ENCODE assay signal across 25 cellular contexts in the genomic region with DNA sequence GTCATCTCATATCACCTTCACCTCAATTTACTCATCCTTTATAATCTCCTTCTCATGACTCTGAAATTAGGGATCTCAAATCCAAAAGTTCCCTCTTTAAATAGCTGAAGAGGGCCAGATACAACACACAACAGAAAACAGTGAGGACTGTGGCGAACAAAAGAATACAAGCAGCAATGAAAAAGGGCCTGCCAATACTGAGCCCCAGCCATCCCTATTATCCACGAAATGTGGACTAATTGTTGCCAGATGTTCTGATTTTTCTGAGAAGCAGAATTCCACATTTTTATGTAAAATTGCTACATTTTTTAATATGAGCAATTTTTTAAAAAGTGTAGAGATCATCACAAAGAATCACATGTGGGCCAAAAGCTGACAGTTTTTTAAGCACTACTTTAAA.
DNase-seq lines count a peak whose midpoint lies in the region; ATAC-seq and TF ChIP-seq lines count a peak whose summit lies in the region.
"Had no signal": no experiment of that assay in that cellular context is flagged by ENCODE, and none has a peak within 500 bp of the region (broad histone marks: within the 10 kb centered on the region; RNA-seq: fewer than 3 reads in every experiment).

No MANE protein-coding gene starts in this region.

- H3K27me3 Mint-ChIP-seq in activated B cell treated with CpG ODN at 0.5 μM for 24 hours (no peaks in the 10 kb centered on the region), GM23338 (ENCODE audit: insufficient read depth, low read depth, poor library complexity) (peaks cover 1% of the 10 kb centered on the region)
- no peaks in the 10 kb centered on the region for H3K27me3 Mint-ChIP-seq in stimulated activated naive B cell treated with anti-CD40 and anti-IgM and Interleukin-4, amounts not matched to agents 10 μg/mL and 1 μg/mL and 100 μg/mL, for 72 hours
- H3K27me3 Mint-ChIP-seq: activated CD4-positive, alpha-beta T cell treated with anti-CD3 and anti-CD28 coated beads, Interleukin-2, amount 10 ng/mL, durations not matched to agents 24 days and 14 days; stimulated activated naive CD8-positive, alpha-beta T cell treated with anti-CD3 and anti-CD28 coated beads, Interleukin-15, amount 100 ng/mL, for 72 hours had no signal

- DNase-seq in GM23248 (peak; percentile 8), activated B cell treated with CpG ODN at 0.5 μM for 24 hours (no peak), fibroblast of the aortic adventitia (ENCODE audit: low read depth) (peak; percentile 51), NCI-H1436 (lab: John Stamatoyannopoulos, UW) (no peak), GM23338 (ENCODE audit: low spot score) (no peak)
- no peak for DNase-seq in stimulated activated naive B cell treated with anti-CD40 and anti-IgM and Interleukin-4, amounts not matched to agents 10 μg/mL and 1 μg/mL and 100 μg/mL, for 72 hours
- DNase-seq: activated T-cell treated with anti-CD3 and anti-CD28 coated beads, Interleukin-2, amount 50 U/mL, for 4 hours; adrenal gland; Calu3; DMS79 treated with DMSO at 0.1 percent for 48 hours; effector CD8-positive, alpha-beta T cell; GF-D8; left colon; mesendoderm; NCI-H1105; NCI-H2081; NCI-H226; NCI-H774; stimulated activated naive CD8-positive, alpha-beta T cell treated with anti-CD3 and anti-CD28 coated beads, Interleukin-15, amount 100 ng/mL, for 72 hours; transverse colon had no signal

- H3K36me3 Mint-ChIP-seq in activated B cell treated with CpG ODN at 0.5 μM for 24 hours (ENCODE audit: low read depth) (peaks cover 34% of the 10 kb centered on the region), GM23338 (ENCODE audit: low read depth) (peaks cover 45% of the 10 kb centered on the region)
- H3K36me3 Mint-ChIP-seq in stimulated activated naive B cell treated with anti-CD40 and anti-IgM and Interleukin-4, amounts not matched to agents 10 μg/mL and 1 μg/mL and 100 μg/mL, for 72 hours = peaks cover 23 to 49% of the 10 kb centered on the region in 2 donors

- peaks cover 8% of the 10 kb centered on the region; the same call in 1 of the 2 replicates for H3K36me3 ChIP-seq in GM23248 (ENCODE audit: low read depth)
- H3K36me3 ChIP-seq in GM23338 (ENCODE audit: insufficient read depth) = peaks cover 11% of the 10 kb centered on the region; the same call in 1 of the 2 replicates
- H3K36me3 ChIP-seq: adrenal gland had no signal

- CTCF ChIA-PET in activated B cell treated with CpG ODN at 0.5 μM for 24 hours (lab: Charles Lee) = interaction anchor here (2.6 kb wide), 1 partner anchor 32 kb away, joined by 6 read pairs; no protein-coding TSS in a partner anchor

- H3K9me3 ChIP-seq in GM23248 (ENCODE audit: low read depth) = no peaks in the 10 kb centered on the region
- H3K9me3 ChIP-seq: adrenal gland, neutrophil had no signal

- in situ Hi-C loops in GM23248 (cut with MboI) = no loop called here

- POLR2A ChIA-PET in activated B cell treated with CpG ODN at 0.5 μM for 24 hours (lab: Charles Lee) = no interaction called here

- peaks cover 9% of the 10 kb centered on the region for H3K9me3 Mint-ChIP-seq in activated B cell treated with CpG ODN at 0.5 μM for 24 hours
- peaks cover 2 to 6% of the 10 kb centered on the region in 2 donors for H3K9me3 Mint-ChIP-seq in stimulated activated naive B cell treated with anti-CD40 and anti-IgM and Interleukin-4, amounts not matched to agents 10 μg/mL and 1 μg/mL and 100 μg/mL, for 72 hours
- peaks cover 23% of the 10 kb centered on the region for H3K9me3 Mint-ChIP-seq in GM23338

- WGBS in GM23248 (ENCODE audit: low coverage in 1 of 2, low lambda C conversion rate in 2 of 2, missing lambda C conversion rate in 2 of 2), 2 experiments = 35 to 38% methylated on average over 2 of the region's 2 CpGs

- H3K27ac Mint-ChIP-seq in activated B cell treated with CpG ODN at 0.5 μM for 24 hours (peak overlapping the region; percentile 4), GM23338 (no peak overlapping the region)
- H3K27ac Mint-ChIP-seq in stimulated activated naive B cell treated with anti-CD40 and anti-IgM and Interleukin-4, amounts not matched to agents 10 μg/mL and 1 μg/mL and 100 μg/mL, for 72 hours = peak overlapping the region; percentile 25
- H3K27ac Mint-ChIP-seq: activated CD4-positive, alpha-beta T cell treated with anti-CD3 and anti-CD28 coated beads, Interleukin-2, amount 10 ng/mL, durations not matched to agents 24 days and 14 days; CD14-positive monocyte; stimulated activated naive CD8-positive, alpha-beta T cell treated with anti-CD3 and anti-CD28 coated beads, Interleukin-15, amount 100 ng/mL, for 72 hours had no signal

- H3K27ac ChIP-seq in GM23248 (no peak overlapping the region), GM23338 (ENCODE audit: low read depth) (no peak overlapping the region)
- H3K27ac ChIP-seq: neutrophil, transverse colon had no signal

- H3K27me3 ChIP-seq in GM23248 (replicated peaks; ENCODE audit: insufficient read depth) (no peaks in the 10 kb centered on the region), GM23338 (ENCODE audit: insufficient read depth) (no peaks in the 10 kb centered on the region)
- H3K27me3 ChIP-seq: adrenal gland, neutrophil, transverse colon had no signal

- H3K4me1 Mint-ChIP-seq in activated B cell treated with CpG ODN at 0.5 μM for 24 hours (peaks cover 12% of the 10 kb centered on the region), GM23338 (no peaks in the 10 kb centered on the region)
- H3K4me1 Mint-ChIP-seq in stimulated activated naive B cell treated with anti-CD40 and anti-IgM and Interleukin-4, amounts not matched to agents 10 μg/mL and 1 μg/mL and 100 μg/mL, for 72 hours = peaks cover 16 to 17% of the 10 kb centered on the region in 2 donors
- H3K4me1 Mint-ChIP-seq: CD14-positive monocyte had no signal

- no peak overlapping the region for H3K4me3 Mint-ChIP-seq in activated B cell treated with CpG ODN at 0.5 μM for 24 hours
- H3K4me3 Mint-ChIP-seq in stimulated activated naive B cell treated with anti-CD40 and anti-IgM and Interleukin-4, amounts not matched to agents 10 μg/mL and 1 μg/mL and 100 μg/mL, for 72 hours = no peak overlapping the region
- no peak overlapping the region for H3K4me3 Mint-ChIP-seq in GM23338
- H3K4me3 Mint-ChIP-seq: activated CD4-positive, alpha-beta T cell treated with anti-CD3 and anti-CD28 coated beads, Interleukin-2, amount 10 ng/mL, durations not matched to agents 24 days and 14 days; activated T-cell treated with anti-CD3 and anti-CD28 coated beads, Interleukin-2, amount 50 U/mL, for 4 hours; CD14-positive monocyte; stimulated activated naive CD8-positive, alpha-beta T cell treated with anti-CD3 and anti-CD28 coated beads, Interleukin-15, amount 100 ng/mL, for 72 hours had no signal

- no peak overlapping the region for H3K9ac ChIP-seq in GM23248

- no peak overlapping the region for H3K4me2 ChIP-seq in GM23248 (ENCODE audit: unreplicated experiment)
- H3K4me2 ChIP-seq in GM23338 = no peak overlapping the region

- H3K79me2 ChIP-seq in GM23248 (ENCODE audit: insufficient read depth) = peaks cover 98% of the 10 kb centered on the region
- H3K79me2 ChIP-seq in GM23338 (replicated peaks; ENCODE audit: insufficient read depth) = peaks cover 16% of the 10 kb centered on the region

- H4K20me1 ChIP-seq in GM23248 (ENCODE audit: insufficient read depth) (no peaks in the 10 kb centered on the region; the same call in 1 of the 2 replicates), GM23338 (replicated peaks; ENCODE audit: insufficient read depth) (no peaks in the 10 kb centered on the region)

- TF ChIP-seq CTCF in activated B cell treated with CpG ODN at 0.5 μM for 24 hours (IDR thresholded peaks at IDR 0.05) = no peak
- TF ChIP-seq CTCF in fibroblast of the aortic adventitia (IDR thresholded peaks at IDR 0.05; ENCODE audit: insufficient read depth, low read length) = no peak
- TF ChIP-seq CTCF in GM23338 (conservative IDR thresholded peaks at IDR 0.05; ENCODE audit: low read depth in 2 of 2) = no peak

- H3K4me3 ChIP-seq in GM23248 = no peak overlapping the region
- no peak overlapping the region for H3K4me3 ChIP-seq in fibroblast of the aortic adventitia (ENCODE audit: low read depth, low read length)
- H3K4me3 ChIP-seq in GM23338 = no peak overlapping the region
- H3K4me3 ChIP-seq: adrenal gland, transverse colon had no signal

- H3K4me1 ChIP-seq in GM23248 (ENCODE audit: insufficient read depth) (peaks cover 12% of the 10 kb centered on the region), GM23338 (ENCODE audit: insufficient read depth) (no peaks in the 10 kb centered on the region)

- no peak for ATAC-seq in activated B cell treated with CpG ODN at 0.5 μM for 24 hours (ENCODE audit: low read depth)
- no peak for ATAC-seq in stimulated activated naive B cell treated with anti-CD40 and anti-IgM and Interleukin-4, amounts not matched to agents 10 μg/mL and 1 μg/mL and 100 μg/mL, for 72 hours (replicated peaks)
- ATAC-seq in GM19467 (IDR thresholded peaks at IDR 0.05; ENCODE audit: unreplicated experiment) = no peak
- no peak for ATAC-seq in GM23338
- ATAC-seq: activated T-cell treated with anti-CD3 and anti-CD28 coated beads, Interleukin-2, amount 50 U/mL, for 4 hours; HCT116; left colon; stimulated activated naive CD8-positive, alpha-beta T cell treated with anti-CD3 and anti-CD28 coated beads, Interleukin-15, amount 100 ng/mL, for 72 hours had no signal

- no peak overlapping the region for H2AFZ ChIP-seq in GM23248
- H2AFZ ChIP-seq in GM23338 = no peak overlapping the region

- H3F3A ChIP-seq in GM23248 (ENCODE audit: insufficient read depth) (peaks cover 8% of the 10 kb centered on the region; the same call in 1 of the 2 replicates), GM23338 (replicated peaks; ENCODE audit: low read depth) (no peaks in the 10 kb centered on the region)

- intact Hi-C loops in activated B cell treated with CpG ODN at 0.5 μM for 24 hours (cut with micrococcal nuclease) = loop anchor here (2.0 kb wide), 1 partner anchor 14 kb away; no protein-coding TSS in a partner anchor

- no peaks in the 10 kb centered on the region for H3K9me2 ChIP-seq in GM23248 (ENCODE audit: insufficient read depth)
- no peaks in the 10 kb centered on the region for H3K9me2 ChIP-seq in GM23338 (ENCODE audit: insufficient read depth)

TF ChIP-seq in GM23338, 12 proteins besides CTCF, POLR2A, EP300 and RAD21 (continues in another document):
- TF ChIP-seq EZH2 (IDR thresholded peaks at IDR 0.05; ENCODE audit: low read depth, unreplicated experiment) (no peak), ZNF331 (CRISPR knock-in tag; IDR thresholded peaks at IDR 0.05; ENCODE audit: low read depth) (no peak), EZH2phosphoT487 (IDR thresholded peaks at IDR 0.05; ENCODE audit: unreplicated experiment) (no peak), CREB1 (CRISPR knock-in tag; IDR thresholded peaks at IDR 0.05; ENCODE audit: low read depth) (no peak), NANOG (IDR thresholded peaks at IDR 0.05; ENCODE audit: borderline replicate concordance) (no peak)

Comparison
In these comparisons a context has a peak if more than half of its experiments do, and no peak if none do; other contexts are left out.
1. DNase-seq: peak in GM23248 (single experiment) and fibroblast of the aortic adventitia (single experiment); none in activated B cell treated with CpG ODN at 0.5 μM for 24 hours (single experiment), stimulated activated naive B cell treated with anti-CD40 and anti-IgM and Interleukin-4, amounts not matched to agents 10 μg/mL and 1 μg/mL and 100 μg/mL, for 72 hours (single experiment), NCI-H1436 (single experiment) and GM23338 (single experiment).